8 cellular contexts compared by ENCODE assay signal in genomic region chr3:50322386-50323091, GRCh38. TPM values are rescaled to one million over a fixed set of nuclear protein-coding genes. Genes with fewer than 3 reads are reported as not detected.
DNase-seq lines count a peak whose midpoint lies in the region; ATAC-seq and TF ChIP-seq lines count a peak whose summit lies in the region.

Gene HYAL2, minus strand, starts transcription at chr3:50322745. Its CDS starts 2,256 bp downstream, at chr3:50320489.

- H3K27ac ChIP-seq in C4-2B (peak within 1 kb of the TSS; percentile 90), caudate nucleus (ENCODE audit: low read depth, low read length) (peak within 1 kb of the TSS; percentile 99), right lobe of liver (peak within 1 kb of the TSS; percentile 98 to 99 (median 98)), thoracic aorta (peak within 1 kb of the TSS; percentile 91 to 97)

- TF ChIP-seq POLR2A in NB4 (IDR thresholded peaks at IDR 0.05; ENCODE audit: extremely low read depth, insufficient read length) (no peak), right lobe of liver (IDR thresholded peaks at IDR 0.05) (no peak)

- peaks cover 0 to 58% (median 21%) of the 10 kb centered on the region in 4 donors for H3K4me1 ChIP-seq in right lobe of liver
- H3K4me1 ChIP-seq in thoracic aorta (ENCODE audit: control insufficient read depth in 1 of 2, low read depth in 2 of 2): peaks cover 33 to 55% of the 10 kb centered on the region in 2 donors

- H3K9me3 ChIP-seq in right lobe of liver (no peaks in the 10 kb centered on the region), thoracic aorta (no peaks in the 10 kb centered on the region)

- intact Hi-C loops in right lobe of liver (cut with DNase I): loop anchor here in 1 of 2 donors (5.0 kb wide), 1 partner anchor 50 kb away; no protein-coding TSS in a partner anchor

- ATAC-seq in right lobe of liver: peak; percentile 1 to 7 (median 4)
- ATAC-seq in thoracic aorta (ENCODE audit: insufficient number of reproducible peaks, low FRiP score, low read depth): no peak
- ATAC-seq in GM21390 (IDR thresholded peaks at IDR 0.05; ENCODE audit: unreplicated experiment): no peak
- ATAC-seq in GM18873 (IDR thresholded peaks at IDR 0.05; ENCODE audit: low FRiP score, unreplicated experiment): no peak
- ATAC-seq in GM18858 (IDR thresholded peaks at IDR 0.05; ENCODE audit: unreplicated experiment): no peak

- TF ChIP-seq CTCF in C4-2B (conservative IDR thresholded peaks at IDR 0.05) (no peak), NB4 (IDR thresholded peaks at IDR 0.05; ENCODE audit: low read depth, low read length) (no peak), right lobe of liver (IDR thresholded peaks at IDR 0.05) (no peak), thoracic aorta (IDR thresholded peaks at IDR 0.05) (no peak)

- WGBS in right lobe of liver (ENCODE audit: insufficient coverage, low coverage, low lambda C conversion rate, missing lambda C conversion rate): 53% methylated on average over 20 of the region's 31 CpGs

- DNase-seq in NB4 (ENCODE audit: low read depth) (no peak), caudate nucleus (lab: John Stamatoyannopoulos, UW) (no peak), right lobe of liver (peak; percentile 76 to 79 (median 76)), thoracic aorta (ENCODE audit: low spot score) (no peak)

- H3K4me3 ChIP-seq in NB4 (ENCODE audit: low read depth, low read length) (peak within 1 kb of the TSS; percentile 62), right lobe of liver (peak within 1 kb of the TSS; percentile 88 to 89 (median 89)), thoracic aorta (peak within 1 kb of the TSS; percentile 73)

- H3K27me3 ChIP-seq in right lobe of liver (no peaks in the 10 kb centered on the region), thoracic aorta (replicated peaks; ENCODE audit: insufficient read depth) (no peaks in the 10 kb centered on the region)

- H3K36me3 ChIP-seq in right lobe of liver (peaks cover 0 to 14% (median 3%) of the 10 kb centered on the region in 4 donors), thoracic aorta (peaks cover 10% of the 10 kb centered on the region)

RNA-seq across cellular contexts. Expression of gene HYAL2, which starts in this region (rescaled TPM):
- total RNA-seq in right lobe of liver (10 to 100 TPM; 13.0 to 41.6 (median 21.2) TPM), thoracic aorta (10 to 100 TPM; 86.5 to 87.5 TPM)

Comparison
In these comparisons a context has a peak if more than half of its experiments do, and no peak if none do; other contexts are left out.
1. DNase-seq: peak in right lobe of liver (3 of 3); none in NB4 (single experiment), caudate nucleus (0 of 61) and thoracic aorta (single experiment).
2. ATAC-seq: peak in right lobe of liver (4 of 4); none in thoracic aorta (single experiment), GM21390 (single experiment), GM18873 (single experiment) and GM18858 (single experiment).
3. Peak in every context shown above with its lines, with median percentiles within 50 percentile points of each other: H3K27ac ChIP-seq and H3K4me3 ChIP-seq.